Comparison of ENCODE assay signal across 22 cellular contexts in the genomic region with DNA sequence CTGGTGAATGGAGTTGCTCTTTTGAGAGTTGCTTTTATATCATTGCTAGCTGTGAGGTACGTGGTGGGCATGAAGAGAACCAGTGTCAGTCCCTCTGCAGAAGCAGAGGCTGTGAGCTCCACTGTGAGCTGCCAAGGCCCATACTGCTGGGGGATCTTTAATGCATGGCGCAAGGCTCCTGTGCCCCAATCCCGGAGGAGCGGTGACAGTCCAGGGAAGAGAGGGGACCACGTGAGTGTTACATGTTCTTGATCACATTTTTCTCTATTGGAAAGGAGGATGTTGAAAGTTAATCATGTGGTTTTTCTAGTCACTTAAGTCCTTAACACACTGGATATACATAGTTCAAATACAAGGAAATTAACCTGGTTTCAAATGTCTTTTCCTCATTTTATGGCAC.
DNase-seq lines count a peak whose midpoint lies in the region; ATAC-seq and TF ChIP-seq lines count a peak whose summit lies in the region.
"Had no signal": no experiment of that assay in that cellular context is flagged by ENCODE, and none has a peak within 500 bp of the region (broad histone marks: within the 10 kb centered on the region; RNA-seq: fewer than 3 reads in every experiment).

No MANE protein-coding gene starts in this region.

- peaks cover 5% of the 10 kb centered on the region for H3K36me3 Mint-ChIP-seq in MCF 10A (ENCODE audit: insufficient read depth, unreplicated experiment)
- H3K36me3 Mint-ChIP-seq in effector memory CD8-positive, alpha-beta T cell (ENCODE audit: insufficient read depth): peaks cover 25% of the 10 kb centered on the region
- H3K36me3 Mint-ChIP-seq: activated CD8-positive, alpha-beta memory T cell treated with anti-CD3 and anti-CD28 coated beads, Interleukin-2, amount 10 ng/mL, durations not matched to agents 7 days and 5 days; activated naive CD8-positive, alpha-beta T cell treated with anti-CD3 and anti-CD28 coated beads, Interleukin-2, amount 10 ng/mL, durations not matched to agents 7 days and 5 days had no signal

- no TSS peak for BruUV-seq in MCF 10A (replicated peaks; lab: Mats Ljungman, UMichigan)

- no peak overlapping the region for H3K4me3 Mint-ChIP-seq in MCF 10A (ENCODE audit: unreplicated experiment)
- peak overlapping the region in 1 of 2 donors; percentile 62 for H3K4me3 Mint-ChIP-seq in effector memory CD8-positive, alpha-beta T cell
- H3K4me3 Mint-ChIP-seq: activated CD4-positive, alpha-beta T cell treated with anti-CD3 and anti-CD28 coated beads, Interleukin-2, amount 10 ng/mL, durations not matched to agents 7 days and 5 days; activated CD8-positive, alpha-beta memory T cell treated with anti-CD3 and anti-CD28 coated beads, Interleukin-2, amount 10 ng/mL, durations not matched to agents 7 days and 5 days; activated naive CD8-positive, alpha-beta T cell treated with anti-CD3 and anti-CD28 coated beads, Interleukin-2, amount 10 ng/mL, durations not matched to agents 7 days and 5 days had no signal

- peaks cover 10% of the 10 kb centered on the region for H3K4me1 Mint-ChIP-seq in MCF 10A (ENCODE audit: insufficient read depth, unreplicated experiment)
- H3K4me1 Mint-ChIP-seq in effector memory CD8-positive, alpha-beta T cell (ENCODE audit: low read depth in 2 of 2): peaks cover 70 to 72% of the 10 kb centered on the region in 2 donors
- H3K4me1 Mint-ChIP-seq: activated naive CD8-positive, alpha-beta T cell treated with anti-CD3 and anti-CD28 coated beads, Interleukin-2, amount 10 ng/mL, durations not matched to agents 7 days and 5 days had no signal

- no peaks in the 10 kb centered on the region for H3K9me3 ChIP-seq in breast epithelium
- H3K9me3 ChIP-seq in lung (ENCODE audit: control insufficient read depth in 2 of 2, insufficient read depth in 1 of 2, low read length in 1 of 2): no peaks in the 10 kb centered on the region
- no peaks in the 10 kb centered on the region for H3K9me3 ChIP-seq in upper lobe of left lung
- no peaks in the 10 kb centered on the region for H3K9me3 ChIP-seq in gastrocnemius medialis
- H3K9me3 ChIP-seq: Caco-2, right atrium auricular region, SJCRH30, tibial nerve had no signal

- DNase-seq in breast epithelium (ENCODE audit: low spot score in 2 of 2): no peak
- DNase-seq in MCF 10A (ENCODE audit: unreplicated experiment): no peak
- DNase-seq in effector memory CD8-positive, alpha-beta T cell: no peak
- DNase-seq in lung (ENCODE audit: low spot score): no peak
- DNase-seq in upper lobe of left lung: no peak
- DNase-seq in gastrocnemius medialis: no peak
- DNase-seq in D341Med (ENCODE audit: low spot score): no peak
- DNase-seq: activated CD4-positive, alpha-beta T cell treated with anti-CD3 and anti-CD28 coated beads, Interleukin-2, amount 10 ng/mL, durations not matched to agents 7 days and 5 days; activated CD8-positive, alpha-beta memory T cell treated with anti-CD3 and anti-CD28 coated beads, Interleukin-2, amount 10 ng/mL, durations not matched to agents 7 days and 5 days; activated naive CD8-positive, alpha-beta T cell treated with anti-CD3 and anti-CD28 coated beads, Interleukin-2, amount 10 ng/mL, durations not matched to agents 7 days and 5 days; immature natural killer cell; NCI-H2081 treated with DMSO at 0.1 percent for 48 hours; NCI-H446; SJCRH30; stimulated activated CD4-positive, alpha-beta T cell treated with anti-CD3 and anti-CD28 coated beads, Interleukin-4, amount 100 ng/mL, for 24 hours; stimulated activated naive CD8-positive, alpha-beta T cell treated with anti-CD3 and anti-CD28 coated beads, Interleukin-15, Interleukin-2, amounts not matched to agents 100 U/mL and 50 U/mL, for 24 hours had no signal

- peaks cover 8% of the 10 kb centered on the region for H3K9me3 Mint-ChIP-seq in MCF 10A (ENCODE audit: unreplicated experiment)
- H3K9me3 Mint-ChIP-seq in effector memory CD8-positive, alpha-beta T cell: no peaks in the 10 kb centered on the region
- H3K9me3 Mint-ChIP-seq: activated CD4-positive, alpha-beta T cell treated with anti-CD3 and anti-CD28 coated beads, Interleukin-2, amount 10 ng/mL, durations not matched to agents 7 days and 5 days; activated naive CD8-positive, alpha-beta T cell treated with anti-CD3 and anti-CD28 coated beads, Interleukin-2, amount 10 ng/mL, durations not matched to agents 7 days and 5 days; activated T-helper 2 cell treated with anti-CD3 and anti-CD28 coated beads, Interferon-gamma antibody, Interleukin-2, Interleukin-4, amounts not matched to agents 10 μg/mL and 5 μg/mL and 100 μg/mL, durations not matched to agents 14 hours and 24 hours and 36 hours; immature natural killer cell had no signal

- intact Hi-C loops in breast epithelium (cut with DNase I; ENCODE audit: low total_unique reads) (no loop called here), MCF 10A (cut with micrococcal nuclease) (loop anchor here (1.0 to 5.0 kb wide), 2 partner anchors 89 to 995 kb away; no protein-coding TSS in a partner anchor), gastrocnemius medialis (cut with DNase I; ENCODE audit: low total_unique reads) (no loop called here)

- 48 to 79% methylated on average over 5 of the region's 5 CpGs for WGBS in lung, 2 donors
- WGBS in upper lobe of left lung, 2 donors: 61 to 69% methylated on average over 3 to 5 of the region's 5 CpGs

- H3K36me3 ChIP-seq in breast epithelium (no peaks in the 10 kb centered on the region), lung (ENCODE audit: control insufficient read depth in 2 of 2, insufficient read depth in 2 of 2, low read length in 2 of 2) (no peaks in the 10 kb centered on the region), upper lobe of left lung (no peaks in the 10 kb centered on the region), gastrocnemius medialis (no peaks in the 10 kb centered on the region)
- H3K36me3 ChIP-seq: right atrium auricular region, tibial nerve had no signal

- in situ Hi-C loops in gastrocnemius medialis (cut with MboI; ENCODE audit: low sequenced_read_pairs in 4 of 4): no loop called here

- no peak overlapping the region for H3K27ac Mint-ChIP-seq in MCF 10A (ENCODE audit: low read depth, unreplicated experiment)
- peak overlapping the region; percentile 56 to 64 for H3K27ac Mint-ChIP-seq in effector memory CD8-positive, alpha-beta T cell
- H3K27ac Mint-ChIP-seq: activated CD4-positive, alpha-beta T cell treated with anti-CD3 and anti-CD28 coated beads, Interleukin-2, amount 10 ng/mL, durations not matched to agents 7 days and 5 days; activated CD8-positive, alpha-beta memory T cell treated with anti-CD3 and anti-CD28 coated beads, Interleukin-2, amount 10 ng/mL, durations not matched to agents 7 days and 5 days; activated naive CD8-positive, alpha-beta T cell treated with anti-CD3 and anti-CD28 coated beads, Interleukin-2, amount 10 ng/mL, durations not matched to agents 7 days and 5 days; activated T-helper 2 cell treated with anti-CD3 and anti-CD28 coated beads, Interferon-gamma antibody, Interleukin-2, Interleukin-4, amounts not matched to agents 10 μg/mL and 5 μg/mL and 100 μg/mL, durations not matched to agents 14 hours and 24 hours and 36 hours had no signal

- H3K27me3 ChIP-seq in breast epithelium (no peaks in the 10 kb centered on the region), lung (ENCODE audit: control insufficient read depth, insufficient read depth) (no peaks in the 10 kb centered on the region), upper lobe of left lung (no peaks in the 10 kb centered on the region), gastrocnemius medialis (no peaks in the 10 kb centered on the region)
- H3K27me3 ChIP-seq: right atrium auricular region, SJCRH30, tibial nerve had no signal

- H3K27ac ChIP-seq in breast epithelium: peak overlapping the region; percentile 26 to 27
- H3K27ac ChIP-seq in lung (ENCODE audit: low read depth in 1 of 2, low read length in 1 of 2): peak overlapping the region in 1 of 2 donors; percentile 93
- H3K27ac ChIP-seq in upper lobe of left lung: peak overlapping the region; percentile 47 to 59 (median 56)
- no peak overlapping the region for H3K27ac ChIP-seq in gastrocnemius medialis
- H3K27ac ChIP-seq: 22Rv1, right atrium auricular region, SJCRH30 had no signal

- no peak for TF ChIP-seq POLR2A in breast epithelium (IDR thresholded peaks at IDR 0.05)
- no peak for TF ChIP-seq POLR2A in upper lobe of left lung (IDR thresholded peaks at IDR 0.05)
- TF ChIP-seq POLR2A in gastrocnemius medialis (IDR thresholded peaks at IDR 0.05): no peak

- H3K4me3 ChIP-seq in breast epithelium (peak overlapping the region in 2 of 3 donors; percentile 12 to 30), lung (no peak overlapping the region), upper lobe of left lung (no peak overlapping the region), gastrocnemius medialis (no peak overlapping the region)
- H3K4me3 ChIP-seq: right atrium auricular region, SJCRH30, tibial nerve had no signal

- TF ChIP-seq EP300 in upper lobe of left lung (IDR thresholded peaks at IDR 0.05): no peak

- H3K27me3 Mint-ChIP-seq in MCF 10A (ENCODE audit: insufficient read depth, unreplicated experiment): no peaks in the 10 kb centered on the region
- no peaks in the 10 kb centered on the region for H3K27me3 Mint-ChIP-seq in effector memory CD8-positive, alpha-beta T cell
- H3K27me3 Mint-ChIP-seq: activated CD4-positive, alpha-beta T cell treated with anti-CD3 and anti-CD28 coated beads, Interleukin-2, amount 10 ng/mL, durations not matched to agents 7 days and 5 days; activated CD8-positive, alpha-beta memory T cell treated with anti-CD3 and anti-CD28 coated beads, Interleukin-2, amount 10 ng/mL, durations not matched to agents 7 days and 5 days had no signal

- TF ChIP-seq CTCF in breast epithelium (IDR thresholded peaks at IDR 0.05) (no peak), MCF 10A (IDR thresholded peaks at IDR 0.05; ENCODE audit: unreplicated experiment) (no peak), lung (IDR thresholded peaks at IDR 0.05; ENCODE audit: control extremely low read depth, extremely low read depth) (no peak), upper lobe of left lung (IDR thresholded peaks at IDR 0.05) (no peak), gastrocnemius medialis (IDR thresholded peaks at IDR 0.05 in 4 of 5, conservative IDR thresholded peaks at IDR 0.05 in 1 of 5) (no peak)

- H3K4me1 ChIP-seq in breast epithelium (peaks cover 0 to 5% of the 10 kb centered on the region in 2 donors), lung (ENCODE audit: control insufficient read depth in 2 of 2, insufficient read depth in 2 of 2, low read length in 2 of 2) (peaks cover 8 to 10% of the 10 kb centered on the region in 2 donors), upper lobe of left lung (peaks cover 17 to 45% (median 28%) of the 10 kb centered on the region in 4 donors), gastrocnemius medialis (peaks cover 32 to 59% of the 10 kb centered on the region in 2 donors)
- H3K4me1 ChIP-seq: Caco-2 had no signal

- CTCF ChIA-PET in MCF 10A (lab: Yijun Ruan, JAX): interaction anchor here (0.6 kb wide), 1 partner anchor 10 kb away, joined by 3 read pairs; no protein-coding TSS in a partner anchor

- POLR2A ChIA-PET in MCF 10A (lab: Yijun Ruan, JAX): no interaction called here

- no peak for ATAC-seq in effector memory CD8-positive, alpha-beta T cell (replicated peaks)
- peak; percentile 11 for ATAC-seq in lung (ENCODE audit: insufficient read depth, low FRiP score)
- ATAC-seq in upper lobe of left lung (ENCODE audit: low FRiP score in 2 of 2): peak; percentile 2 to 72
- no peak for ATAC-seq in gastrocnemius medialis
- no peak for ATAC-seq in GM19452 (IDR thresholded peaks at IDR 0.05; ENCODE audit: unreplicated experiment)
- ATAC-seq: activated CD8-positive, alpha-beta memory T cell treated with anti-CD3 and anti-CD28 coated beads, Interleukin-2, amount 10 ng/mL, durations not matched to agents 7 days and 5 days; stimulated activated naive CD8-positive, alpha-beta T cell treated with anti-CD3 and anti-CD28 coated beads, Interleukin-15, Interleukin-2, amounts not matched to agents 100 U/mL and 50 U/mL, for 24 hours had no signal

Comparison
In these comparisons a context has a peak if more than half of its experiments do, and no peak if none do; other contexts are left out.
1. H3K27ac ChIP-seq: peak in breast epithelium (2 of 2) and upper lobe of left lung (4 of 4); none in gastrocnemius medialis (0 of 4).
2. H3K4me3 ChIP-seq: peak in breast epithelium (2 of 3); none in lung (single experiment), upper lobe of left lung (0 of 4) and gastrocnemius medialis (0 of 4).
3. ATAC-seq: peak in lung (single experiment) and upper lobe of left lung (2 of 2); none in effector memory CD8-positive, alpha-beta T cell (single experiment), gastrocnemius medialis (0 of 2) and GM19452 (single experiment).